In the genomic region with DNA sequence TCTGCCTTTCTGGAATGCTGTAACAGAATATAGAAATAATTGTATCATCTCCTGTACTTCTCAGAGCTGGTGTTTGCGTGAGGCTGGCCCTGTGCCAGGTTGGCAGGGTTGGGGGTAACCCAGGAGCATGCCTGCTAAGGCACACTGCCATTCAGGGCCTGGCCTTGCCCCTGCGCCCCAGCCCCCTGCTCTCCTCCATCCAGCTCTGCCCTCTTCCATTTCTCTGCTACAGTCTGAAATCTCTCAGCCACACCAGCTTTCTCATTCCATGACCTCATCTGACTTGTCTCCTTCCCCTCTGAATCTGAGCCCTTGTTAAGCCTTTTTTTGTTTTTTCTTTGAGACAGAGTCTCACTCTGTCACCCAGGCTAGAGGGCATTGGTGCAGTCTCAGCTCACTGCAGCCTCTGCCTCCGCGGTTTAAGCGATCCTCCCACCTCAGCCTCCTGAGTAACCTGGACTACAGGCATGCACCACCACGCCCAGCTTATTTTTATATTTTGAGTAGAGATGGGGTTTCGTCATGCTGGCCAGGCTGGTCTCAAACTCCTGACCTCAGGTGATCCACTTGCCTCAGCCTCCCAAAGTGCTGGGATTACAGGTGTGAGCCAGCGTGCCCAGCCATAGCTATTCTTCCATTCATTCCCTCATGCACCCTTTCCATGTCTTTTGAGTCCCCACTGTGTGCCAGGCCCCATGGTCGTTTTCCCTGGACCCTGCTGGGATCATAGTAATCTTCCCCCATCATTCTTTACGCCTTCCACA, we compare ENCODE assay signal across 1 cellular context.
A peak's percentile ranks its signal among the peaks of the same experiment; 100 is the strongest.
TF ChIP-seq lines count a peak whose summit lies in the region.

No MANE protein-coding gene starts in this region.

TF ChIP-seq in HepG2, 621 proteins besides CTCF, POLR2A, EP300 and RAD21 (continued from another document):
- TF ChIP-seq, protein P1, sequence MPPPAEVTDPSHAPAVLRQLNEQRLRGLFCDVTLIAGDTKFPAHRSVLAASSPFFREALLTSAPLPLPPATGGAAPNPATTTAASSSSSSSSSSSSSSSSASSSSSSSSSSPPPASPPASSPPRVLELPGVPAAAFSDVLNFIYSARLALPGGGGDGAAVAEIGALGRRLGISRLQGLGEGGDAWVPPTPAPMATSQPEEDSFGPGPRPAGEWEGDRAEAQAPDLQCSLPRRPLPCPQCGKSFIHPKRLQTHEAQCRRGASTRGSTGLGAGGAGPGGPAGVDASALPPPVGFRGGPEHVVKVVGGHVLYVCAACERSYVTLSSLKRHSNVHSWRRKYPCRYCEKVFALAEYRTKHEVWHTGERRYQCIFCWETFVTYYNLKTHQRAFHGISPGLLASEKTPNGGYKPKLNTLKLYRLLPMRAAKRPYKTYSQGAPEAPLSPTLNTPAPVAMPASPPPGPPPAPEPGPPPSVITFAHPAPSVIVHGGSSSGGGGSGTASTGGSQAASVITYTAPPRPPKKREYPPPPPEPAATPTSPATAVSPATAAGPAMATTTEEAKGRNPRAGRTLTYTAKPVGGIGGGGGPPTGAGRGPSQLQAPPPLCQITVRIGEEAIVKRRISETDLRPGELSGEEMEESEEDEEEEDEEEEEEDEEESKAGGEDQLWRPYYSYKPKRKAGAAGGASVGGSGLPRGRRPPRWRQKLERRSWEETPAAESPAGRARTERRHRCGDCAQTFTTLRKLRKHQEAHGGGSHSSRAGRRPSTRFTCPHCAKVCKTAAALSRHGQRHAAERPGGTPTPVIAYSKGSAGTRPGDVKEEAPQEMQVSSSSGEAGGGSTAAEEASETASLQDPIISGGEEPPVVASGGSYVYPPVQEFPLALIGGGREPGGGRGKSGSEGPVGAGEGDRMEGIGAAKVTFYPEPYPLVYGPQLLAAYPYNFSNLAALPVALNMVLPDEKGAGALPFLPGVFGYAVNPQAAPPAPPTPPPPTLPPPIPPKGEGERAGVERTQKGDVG (CRISPR knock-in tag; IDR thresholded peaks at IDR 0.05; ENCODE audit: borderline replicate concordance): peak; percentile 9; the same call in 1 of the 2 replicates
- TF ChIP-seq NFYC (CRISPR knock-in tag; IDR thresholded peaks at IDR 0.05) (no peak), ZNF430 (CRISPR knock-in tag; IDR thresholded peaks at IDR 0.05) (peak; percentile 18; the same call in 1 of the 2 replicates), ZNF7 (CRISPR knock-in tag; IDR thresholded peaks at IDR 0.05) (no peak), ZNF619 (CRISPR knock-in tag; IDR thresholded peaks at IDR 0.05) (0 out of 2 replicates have a peak, but pooled peaks have one; percentile 40), GABPB1 (CRISPR knock-in tag; IDR thresholded peaks at IDR 0.05) (no peak), ZNF747 (CRISPR knock-in tag; IDR thresholded peaks at IDR 0.05; ENCODE audit: borderline replicate concordance) (0 out of 2 replicates have a peak, but pooled peaks have one; percentile 21), KLF12 (CRISPR knock-in tag; IDR thresholded peaks at IDR 0.05; ENCODE audit: borderline replicate concordance) (no peak)
- TF ChIP-seq, protein P2, sequence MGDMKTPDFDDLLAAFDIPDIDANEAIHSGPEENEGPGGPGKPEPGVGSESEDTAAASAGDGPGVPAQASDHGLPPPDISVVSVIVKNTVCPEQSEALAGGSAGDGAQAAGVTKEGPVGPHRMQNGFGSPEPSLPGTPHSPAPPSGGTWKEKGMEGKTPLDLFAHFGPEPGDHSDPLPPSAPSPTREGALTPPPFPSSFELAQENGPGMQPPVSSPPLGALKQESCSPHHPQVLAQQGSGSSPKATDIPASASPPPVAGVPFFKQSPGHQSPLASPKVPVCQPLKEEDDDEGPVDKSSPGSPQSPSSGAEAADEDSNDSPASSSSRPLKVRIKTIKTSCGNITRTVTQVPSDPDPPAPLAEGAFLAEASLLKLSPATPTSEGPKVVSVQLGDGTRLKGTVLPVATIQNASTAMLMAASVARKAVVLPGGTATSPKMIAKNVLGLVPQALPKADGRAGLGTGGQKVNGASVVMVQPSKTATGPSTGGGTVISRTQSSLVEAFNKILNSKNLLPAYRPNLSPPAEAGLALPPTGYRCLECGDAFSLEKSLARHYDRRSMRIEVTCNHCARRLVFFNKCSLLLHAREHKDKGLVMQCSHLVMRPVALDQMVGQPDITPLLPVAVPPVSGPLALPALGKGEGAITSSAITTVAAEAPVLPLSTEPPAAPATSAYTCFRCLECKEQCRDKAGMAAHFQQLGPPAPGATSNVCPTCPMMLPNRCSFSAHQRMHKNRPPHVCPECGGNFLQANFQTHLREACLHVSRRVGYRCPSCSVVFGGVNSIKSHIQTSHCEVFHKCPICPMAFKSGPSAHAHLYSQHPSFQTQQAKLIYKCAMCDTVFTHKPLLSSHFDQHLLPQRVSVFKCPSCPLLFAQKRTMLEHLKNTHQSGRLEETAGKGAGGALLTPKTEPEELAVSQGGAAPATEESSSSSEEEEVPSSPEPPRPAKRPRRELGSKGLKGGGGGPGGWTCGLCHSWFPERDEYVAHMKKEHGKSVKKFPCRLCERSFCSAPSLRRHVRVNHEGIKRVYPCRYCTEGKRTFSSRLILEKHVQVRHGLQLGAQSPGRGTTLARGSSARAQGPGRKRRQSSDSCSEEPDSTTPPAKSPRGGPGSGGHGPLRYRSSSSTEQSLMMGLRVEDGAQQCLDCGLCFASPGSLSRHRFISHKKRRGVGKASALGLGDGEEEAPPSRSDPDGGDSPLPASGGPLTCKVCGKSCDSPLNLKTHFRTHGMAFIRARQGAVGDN (CRISPR knock-in tag; IDR thresholded peaks at IDR 0.05): peak; percentile 61
- TF ChIP-seq, protein P3, sequence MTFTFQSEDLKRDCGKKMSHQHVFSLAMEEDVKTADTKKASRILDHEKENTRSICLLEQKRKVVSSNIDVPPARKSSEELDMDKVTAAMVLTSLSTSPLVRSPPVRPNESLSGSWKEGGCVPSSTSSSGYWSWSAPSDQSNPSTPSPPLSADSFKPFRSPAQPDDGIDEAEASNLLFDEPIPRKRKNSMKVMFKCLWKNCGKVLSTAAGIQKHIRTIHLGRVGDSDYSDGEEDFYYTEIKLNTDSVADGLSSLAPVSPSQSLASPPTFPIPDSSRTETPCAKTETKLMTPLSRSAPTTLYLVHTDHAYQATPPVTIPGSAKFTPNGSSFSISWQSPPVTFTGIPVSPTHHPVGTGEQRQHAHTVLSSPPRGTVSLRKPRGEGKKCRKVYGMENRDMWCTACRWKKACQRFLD (CRISPR knock-in tag; IDR thresholded peaks at IDR 0.05; ENCODE audit: borderline replicate concordance): no peak
- TF ChIP-seq, protein P4, sequence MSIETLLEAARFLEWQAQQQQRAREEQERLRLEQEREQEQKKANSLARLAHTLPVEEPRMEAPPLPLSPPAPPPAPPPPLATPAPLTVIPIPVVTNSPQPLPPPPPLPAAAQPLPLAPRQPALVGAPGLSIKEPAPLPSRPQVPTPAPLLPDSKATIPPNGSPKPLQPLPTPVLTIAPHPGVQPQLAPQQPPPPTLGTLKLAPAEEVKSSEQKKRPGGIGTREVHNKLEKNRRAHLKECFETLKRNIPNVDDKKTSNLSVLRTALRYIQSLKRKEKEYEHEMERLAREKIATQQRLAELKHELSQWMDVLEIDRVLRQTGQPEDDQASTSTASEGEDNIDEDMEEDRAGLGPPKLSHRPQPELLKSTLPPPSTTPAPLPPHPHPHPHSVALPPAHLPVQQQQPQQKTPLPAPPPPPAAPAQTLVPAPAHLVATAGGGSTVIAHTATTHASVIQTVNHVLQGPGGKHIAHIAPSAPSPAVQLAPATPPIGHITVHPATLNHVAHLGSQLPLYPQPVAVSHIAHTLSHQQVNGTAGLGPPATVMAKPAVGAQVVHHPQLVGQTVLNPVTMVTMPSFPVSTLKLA (IDR thresholded peaks at IDR 0.05): no peak
- TF ChIP-seq, protein P5, sequence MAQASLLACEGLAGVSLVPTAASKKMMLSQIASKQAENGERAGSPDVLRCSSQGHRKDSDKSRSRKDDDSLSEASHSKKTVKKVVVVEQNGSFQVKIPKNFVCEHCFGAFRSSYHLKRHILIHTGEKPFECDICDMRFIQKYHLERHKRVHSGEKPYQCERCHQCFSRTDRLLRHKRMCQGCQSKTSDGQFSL (CRISPR knock-in tag; IDR thresholded peaks at IDR 0.05): no peak
- TF ChIP-seq, protein P6, sequence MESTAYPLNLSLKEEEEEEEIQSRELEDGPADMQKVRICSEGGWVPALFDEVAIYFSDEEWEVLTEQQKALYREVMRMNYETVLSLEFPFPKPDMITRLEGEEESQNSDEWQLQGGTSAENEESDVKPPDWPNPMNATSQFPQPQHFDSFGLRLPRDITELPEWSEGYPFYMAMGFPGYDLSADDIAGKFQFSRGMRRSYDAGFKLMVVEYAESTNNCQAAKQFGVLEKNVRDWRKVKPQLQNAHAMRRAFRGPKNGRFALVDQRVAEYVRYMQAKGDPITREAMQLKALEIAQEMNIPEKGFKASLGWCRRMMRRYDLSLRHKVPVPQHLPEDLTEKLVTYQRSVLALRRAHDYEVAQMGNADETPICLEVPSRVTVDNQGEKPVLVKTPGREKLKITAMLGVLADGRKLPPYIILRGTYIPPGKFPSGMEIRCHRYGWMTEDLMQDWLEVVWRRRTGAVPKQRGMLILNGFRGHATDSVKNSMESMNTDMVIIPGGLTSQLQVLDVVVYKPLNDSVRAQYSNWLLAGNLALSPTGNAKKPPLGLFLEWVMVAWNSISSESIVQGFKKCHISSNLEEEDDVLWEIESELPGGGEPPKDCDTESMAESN (CRISPR knock-in tag; conservative IDR thresholded peaks at IDR 0.05): peak; percentile 23; the same call in 1 of the 2 replicates
- TF ChIP-seq, protein P7, sequence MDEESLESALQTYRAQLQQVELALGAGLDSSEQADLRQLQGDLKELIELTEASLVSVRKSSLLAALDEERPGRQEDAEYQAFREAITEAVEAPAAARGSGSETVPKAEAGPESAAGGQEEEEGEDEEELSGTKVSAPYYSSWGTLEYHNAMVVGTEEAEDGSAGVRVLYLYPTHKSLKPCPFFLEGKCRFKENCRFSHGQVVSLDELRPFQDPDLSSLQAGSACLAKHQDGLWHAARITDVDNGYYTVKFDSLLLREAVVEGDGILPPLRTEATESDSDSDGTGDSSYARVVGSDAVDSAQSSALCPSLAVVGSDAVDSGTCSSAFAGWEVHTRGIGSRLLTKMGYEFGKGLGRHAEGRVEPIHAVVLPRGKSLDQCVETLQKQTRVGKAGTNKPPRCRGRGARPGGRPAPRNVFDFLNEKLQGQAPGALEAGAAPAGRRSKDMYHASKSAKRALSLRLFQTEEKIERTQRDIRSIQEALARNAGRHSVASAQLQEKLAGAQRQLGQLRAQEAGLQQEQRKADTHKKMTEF (CRISPR knock-in tag; IDR thresholded peaks at IDR 0.05): no peak
